8 cellular contexts compared by ENCODE assay signal in genomic region chr18:21111351-21112139, GRCh38. TPM values are rescaled to one million over a fixed set of nuclear protein-coding genes. Genes with fewer than 3 reads are reported as not detected.
DNase-seq lines count a peak whose midpoint lies in the region; ATAC-seq and TF ChIP-seq lines count a peak whose summit lies in the region.

ROCK1 (minus strand) TSS chr18:21111813; CDS start chr18:21110910, 903 bp downstream.

- H3K79me2 ChIP-seq in Loucy (ENCODE audit: insufficient read depth, low read length) = peaks cover 47% of the 10 kb centered on the region

- H3K9ac ChIP-seq in Loucy (ENCODE audit: low read depth, low read length, poor library complexity, severe bottlenecking) = peak within 1 kb of the TSS; percentile 87

- peak within 1 kb of the TSS; percentile 100 for H3K4me3 ChIP-seq in H7 (ENCODE audit: insufficient read depth, low read depth, low read length)
- peak within 1 kb of the TSS; percentile 99 for H3K4me3 ChIP-seq in Loucy (ENCODE audit: low read length, poor library complexity, severe bottlenecking)
- peak within 1 kb of the TSS; percentile 92 for H3K4me3 ChIP-seq in RWPE2 (ENCODE audit: severe bottlenecking)
- peak within 1 kb of the TSS; percentile 92 for H3K4me3 ChIP-seq in fibroblast of mammary gland (ENCODE audit: control insufficient read depth, low read depth, low read length)

- peaks cover 3% of the 10 kb centered on the region for H3K27me3 Mint-ChIP-seq in activated T-helper 2 cell treated with anti-CD3 and anti-CD28 coated beads, Interferon-gamma antibody, Interleukin-2, Interleukin-4, amounts not matched to agents 10 μg/mL and 5 μg/mL and 100 μg/mL, durations not matched to agents 14 hours and 24 hours and 36 hours (ENCODE audit: low read depth)
- H3K27me3 Mint-ChIP-seq in naive thymus-derived CD8-positive, alpha-beta T cell = no peaks in the 10 kb centered on the region
- H3K27me3 Mint-ChIP-seq in stimulated activated naive B cell treated with anti-CD40 and anti-IgM and Interleukin-4, amounts not matched to agents 10 μg/mL and 1 μg/mL and 100 μg/mL, for 72 hours = no peaks in the 10 kb centered on the region

- H3K36me3 ChIP-seq in H7 (replicated peaks; ENCODE audit: control insufficient read depth, insufficient read depth, low read length) (no peaks in the 10 kb centered on the region), Loucy (ENCODE audit: insufficient read depth, low read length) (no peaks in the 10 kb centered on the region), RWPE2 (ENCODE audit: low read depth) (peaks cover 8% of the 10 kb centered on the region)

- DNase-seq in ELR (ENCODE audit: low read depth) = peak; percentile 97
- peak; percentile 97 for DNase-seq in H7
- peak; percentile 96 for DNase-seq in RWPE2 (ENCODE audit: low spot score)
- peak; percentile 97 for DNase-seq in activated T-helper 2 cell treated with anti-CD3 and anti-CD28 coated beads, Interferon-gamma antibody, Interleukin-2, Interleukin-4, amounts not matched to agents 10 μg/mL and 5 μg/mL and 100 μg/mL, durations not matched to agents 14 hours and 24 hours and 36 hours (ENCODE audit: low spot score)
- peak; percentile 96 for DNase-seq in fibroblast of mammary gland (ENCODE audit: low read depth)
- DNase-seq in naive thymus-derived CD8-positive, alpha-beta T cell = peak; percentile 92 to 100 (median 98)
- peak; percentile 96 for DNase-seq in stimulated activated naive B cell treated with anti-CD40 and anti-IgM and Interleukin-4, amounts not matched to agents 10 μg/mL and 1 μg/mL and 100 μg/mL, for 72 hours

- POLR2A ChIA-PET in naive thymus-derived CD8-positive, alpha-beta T cell (lab: Charles Lee) = interaction anchor here (0.7 to 1.6 kb wide), 11 partner anchors 21 to 593 kb away, joined by 3 to 9 read pairs (median 4); partner anchors contain the start of genes ABHD3 and ESCO1

- H3K36me3 Mint-ChIP-seq in activated T-helper 2 cell treated with anti-CD3 and anti-CD28 coated beads, Interferon-gamma antibody, Interleukin-2, Interleukin-4, amounts not matched to agents 10 μg/mL and 5 μg/mL and 100 μg/mL, durations not matched to agents 14 hours and 24 hours and 36 hours (ENCODE audit: low read depth) = peaks cover 12% of the 10 kb centered on the region
- peaks cover 2 to 5% (median 2%) of the 10 kb centered on the region in 3 donors for H3K36me3 Mint-ChIP-seq in naive thymus-derived CD8-positive, alpha-beta T cell
- H3K36me3 Mint-ChIP-seq in stimulated activated naive B cell treated with anti-CD40 and anti-IgM and Interleukin-4, amounts not matched to agents 10 μg/mL and 1 μg/mL and 100 μg/mL, for 72 hours = peaks cover 3 to 7% of the 10 kb centered on the region in 2 donors

- no peaks in the 10 kb centered on the region for H3K9me3 Mint-ChIP-seq in activated T-helper 2 cell treated with anti-CD3 and anti-CD28 coated beads, Interferon-gamma antibody, Interleukin-2, Interleukin-4, amounts not matched to agents 10 μg/mL and 5 μg/mL and 100 μg/mL, durations not matched to agents 14 hours and 24 hours and 36 hours
- H3K9me3 Mint-ChIP-seq in naive thymus-derived CD8-positive, alpha-beta T cell = no peaks in the 10 kb centered on the region
- H3K9me3 Mint-ChIP-seq in stimulated activated naive B cell treated with anti-CD40 and anti-IgM and Interleukin-4, amounts not matched to agents 10 μg/mL and 1 μg/mL and 100 μg/mL, for 72 hours = no peaks in the 10 kb centered on the region

- intact Hi-C loops in activated T-helper 2 cell treated with anti-CD3 and anti-CD28 coated beads, Interferon-gamma antibody, Interleukin-2, Interleukin-4, amounts not matched to agents 10 μg/mL and 5 μg/mL and 100 μg/mL, durations not matched to agents 14 hours and 24 hours and 36 hours (cut with micrococcal nuclease) = loop anchor here (2.0 to 10.0 kb wide), 5 partner anchors 27 to 629 kb away; partner anchors contain the start of genes ESCO1 and MIB1

- H4K20me1 ChIP-seq in Loucy (ENCODE audit: insufficient read depth, low read length, poor library complexity, severe bottlenecking) = peaks cover 45% of the 10 kb centered on the region

- peak within 1 kb of the TSS; percentile 92 for H2AFZ ChIP-seq in Loucy (ENCODE audit: low read length)

- peak within 1 kb of the TSS; percentile 96 for H3K27ac Mint-ChIP-seq in activated T-helper 2 cell treated with anti-CD3 and anti-CD28 coated beads, Interferon-gamma antibody, Interleukin-2, Interleukin-4, amounts not matched to agents 10 μg/mL and 5 μg/mL and 100 μg/mL, durations not matched to agents 14 hours and 24 hours and 36 hours
- H3K27ac Mint-ChIP-seq in naive thymus-derived CD8-positive, alpha-beta T cell = peak within 1 kb of the TSS; percentile 88 to 98 (median 94)
- H3K27ac Mint-ChIP-seq in stimulated activated naive B cell treated with anti-CD40 and anti-IgM and Interleukin-4, amounts not matched to agents 10 μg/mL and 1 μg/mL and 100 μg/mL, for 72 hours = peak within 1 kb of the TSS; percentile 99

- H3K4me1 Mint-ChIP-seq in activated T-helper 2 cell treated with anti-CD3 and anti-CD28 coated beads, Interferon-gamma antibody, Interleukin-2, Interleukin-4, amounts not matched to agents 10 μg/mL and 5 μg/mL and 100 μg/mL, durations not matched to agents 14 hours and 24 hours and 36 hours (ENCODE audit: low read depth) = peaks cover 17% of the 10 kb centered on the region
- H3K4me1 Mint-ChIP-seq in naive thymus-derived CD8-positive, alpha-beta T cell = peaks cover 6 to 14% (median 7%) of the 10 kb centered on the region in 4 donors
- peaks cover 5 to 13% of the 10 kb centered on the region in 2 donors for H3K4me1 Mint-ChIP-seq in stimulated activated naive B cell treated with anti-CD40 and anti-IgM and Interleukin-4, amounts not matched to agents 10 μg/mL and 1 μg/mL and 100 μg/mL, for 72 hours

- ATAC-seq in RWPE2 (ENCODE audit: low read depth) = peak; percentile 95
- ATAC-seq in naive thymus-derived CD8-positive, alpha-beta T cell = peak; percentile 79 to 80
- peak; percentile 88 to 89 for ATAC-seq in stimulated activated naive B cell treated with anti-CD40 and anti-IgM and Interleukin-4, amounts not matched to agents 10 μg/mL and 1 μg/mL and 100 μg/mL, for 72 hours (replicated peaks)

- H3K27ac ChIP-seq in RWPE2 (ENCODE audit: poor library complexity, severe bottlenecking) = peak within 1 kb of the TSS; percentile 81

- no peaks in the 10 kb centered on the region for H3K9me3 ChIP-seq in Loucy (ENCODE audit: insufficient read depth, low read depth, low read length)
- H3K9me3 ChIP-seq in RWPE2 (ENCODE audit: severe bottlenecking) = no peaks in the 10 kb centered on the region

- H3K4me1 ChIP-seq in Loucy (ENCODE audit: insufficient read depth, low read length, poor library complexity, severe bottlenecking) (peaks cover 32% of the 10 kb centered on the region), RWPE2 (ENCODE audit: insufficient read depth, poor library complexity, severe bottlenecking) (peaks cover 9% of the 10 kb centered on the region)

- H3K27me3 ChIP-seq in H7 (ENCODE audit: control insufficient read depth, insufficient read depth, low read length) (peaks cover 2% of the 10 kb centered on the region; the same call in 1 of the 2 replicates), Loucy (ENCODE audit: insufficient read depth, low read length, poor library complexity, severe bottlenecking) (no peaks in the 10 kb centered on the region), RWPE2 (ENCODE audit: insufficient read depth, poor library complexity, severe bottlenecking) (no peaks in the 10 kb centered on the region)

- no peaks in the 10 kb centered on the region for H3K9me2 ChIP-seq in Loucy (replicated peaks; ENCODE audit: low read depth, low read length)

- peaks cover 3% of the 10 kb centered on the region; the same call in 1 of the 2 replicates for H3F3A ChIP-seq in Loucy (ENCODE audit: low read depth)

- H3K4me2 ChIP-seq in Loucy (ENCODE audit: low read depth, low read length, poor library complexity, severe bottlenecking) = peak within 1 kb of the TSS; percentile 96

- peak within 1 kb of the TSS; percentile 96 for H3K4me3 Mint-ChIP-seq in activated T-helper 2 cell treated with anti-CD3 and anti-CD28 coated beads, Interferon-gamma antibody, Interleukin-2, Interleukin-4, amounts not matched to agents 10 μg/mL and 5 μg/mL and 100 μg/mL, durations not matched to agents 14 hours and 24 hours and 36 hours (ENCODE audit: low read depth)
- peak within 1 kb of the TSS in 1 of 10 donors; percentile 95 for H3K4me3 Mint-ChIP-seq in naive thymus-derived CD8-positive, alpha-beta T cell
- peak within 1 kb of the TSS; percentile 97 to 99 for H3K4me3 Mint-ChIP-seq in stimulated activated naive B cell treated with anti-CD40 and anti-IgM and Interleukin-4, amounts not matched to agents 10 μg/mL and 1 μg/mL and 100 μg/mL, for 72 hours

- TF ChIP-seq CTCF in Loucy (conservative IDR thresholded peaks at IDR 0.05; ENCODE audit: low read length) (no peak), RWPE2 (IDR thresholded peaks at IDR 0.05; ENCODE audit: poor library complexity, severe bottlenecking) (no peak), fibroblast of mammary gland (conservative IDR thresholded peaks at IDR 0.05; ENCODE audit: control insufficient read depth, insufficient read depth, low read depth, low read length) (no peak)

RNA-seq across cellular contexts. Expression of gene ROCK1, which starts in this region (rescaled TPM):
- 20.0 and 21.7 TPM in 2 replicates for total RNA-seq in H7 (2014; rRNA removed; shearing (Covaris generic))
- 53.9 and 60.9 TPM in 2 replicates for total RNA-seq in activated T-helper 2 cell treated with anti-CD3 and anti-CD28 coated beads, Interferon-gamma antibody, Interleukin-2, Interleukin-4, amounts not matched to agents 10 μg/mL and 5 μg/mL and 100 μg/mL, durations not matched to agents 14 hours and 24 hours and 36 hours
- total RNA-seq in naive thymus-derived CD8-positive, alpha-beta T cell = 10 to 100 TPM; 82.1 to 84.3 TPM
- 10 to 100 TPM; 20.0 to 28.9 (median 27.7) TPM for polyA plus RNA-seq in naive thymus-derived CD8-positive, alpha-beta T cell

Comparison
In these comparisons a context has a peak if more than half of its experiments do, and no peak if none do; other contexts are left out.
1. Peak in every context shown above with its lines: DNase-seq, ATAC-seq, H3K4me3 ChIP-seq and H3K27ac ChIP-seq.